ENCODE assay signal across 17 cellular contexts in the genomic region with DNA sequence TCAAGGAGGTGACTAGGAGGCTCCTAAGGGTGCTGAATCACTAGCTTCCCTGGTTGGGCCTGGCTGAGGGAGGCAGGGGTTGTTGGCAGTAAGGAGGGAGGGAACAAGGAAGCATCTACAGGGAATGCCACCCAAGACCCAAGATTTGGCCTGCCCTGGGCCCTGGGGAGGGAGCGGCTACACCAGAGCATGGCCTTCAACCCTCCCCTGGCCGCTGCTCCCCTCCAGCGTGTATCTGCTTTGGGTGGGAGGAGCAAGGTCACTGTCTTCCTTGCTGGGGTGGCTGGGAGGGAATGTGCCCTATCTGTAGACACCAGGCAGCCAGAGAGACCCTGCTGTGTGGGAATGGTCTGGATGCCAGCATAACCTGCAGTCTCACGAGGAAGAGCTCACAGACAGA. TPM values are rescaled to one million over a fixed set of nuclear protein-coding genes. Genes with fewer than 3 reads are reported as not detected.
DNase-seq lines count a peak whose midpoint lies in the region; ATAC-seq, FAIRE-seq and TF ChIP-seq lines count a peak whose summit lies in the region.
"Had no signal": no experiment of that assay in that cellular context is flagged by ENCODE, and none has a peak within 500 bp of the region (broad histone marks: within the 10 kb centered on the region; RNA-seq: fewer than 3 reads in every experiment).

No MANE protein-coding gene starts in this region.

- H4K91ac ChIP-seq in H1 (replicated peaks; ENCODE audit: insufficient read length, low read length): no peak overlapping the region

- 0 out of 2 replicates have a peak overlapping the region, but pooled peaks have one; percentile 61 for H2BK15ac ChIP-seq in H1 (ENCODE audit: low read length)

- DNase-seq in H1 (ENCODE audit: low read depth in 1 of 2, low spot score in 2 of 2) (no peak), kidney (peak; percentile 43), spleen (peak; percentile 57), esophagus squamous epithelium (lab: John Stamatoyannopoulos, UW) (no peak), DMS53 (lab: John Stamatoyannopoulos, UW) (no peak)
- no peak for DNase-seq in activated naive CD8-positive, alpha-beta T cell treated with anti-CD3 and anti-CD28 coated beads, Interleukin-2, amount 50 U/mL, for 24 hours
- DNase-seq: C1 segment of cervical spinal cord; Calu3; CD4-positive, alpha-beta memory T cell; COR-L47; DND-41; GM23248; H9 had no signal

- H3K23me2 ChIP-seq in H1 (ENCODE audit: low read depth, low read length): peaks cover 7% of the 10 kb centered on the region; the same call in 1 of the 2 replicates

- H3K36me3 ChIP-seq in H1 (ENCODE audit: control insufficient read depth in 2 of 4, insufficient read depth in 4 of 4, low read length in 3 of 4) (no peaks in the 10 kb centered on the region), kidney (ENCODE audit: control insufficient read depth in 1 of 2, insufficient read depth in 2 of 2, low read length in 2 of 2) (no peaks in the 10 kb centered on the region), spleen (no peaks in the 10 kb centered on the region), esophagus squamous epithelium (no peaks in the 10 kb centered on the region)

- TF ChIP-seq RAD21 in H1 (IDR thresholded peaks at IDR 0.05 in 1 of 2, conservative IDR thresholded peaks at IDR 0.05 in 1 of 2; ENCODE audit: low read depth in 2 of 2, low read length in 2 of 2): no peak

- TF ChIP-seq EP300 in H1 (IDR thresholded peaks at IDR 0.05; ENCODE audit: borderline replicate concordance in 1 of 2, low read depth in 2 of 2, low read length in 2 of 2): no peak

- H3K4me3 ChIP-seq in H1 (ENCODE audit: extremely low read depth in 1 of 4, insufficient read depth in 2 of 4, low read depth in 3 of 4, low read length in 4 of 4): no peak overlapping the region
- H3K4me3 ChIP-seq in kidney (ENCODE audit: low read length in 2 of 2): no peak overlapping the region
- H3K4me3 ChIP-seq in spleen: no peak overlapping the region
- no peak overlapping the region for H3K4me3 ChIP-seq in esophagus squamous epithelium
- H3K4me3 ChIP-seq: GM23248 had no signal

- no peak overlapping the region for H3K18ac ChIP-seq in H1 (ENCODE audit: extremely low read depth, low read length)

- TF ChIP-seq CTCF in H1 (IDR thresholded peaks at IDR 0.05; ENCODE audit: control extremely low read depth in 1 of 3, insufficient read depth in 1 of 3, low read depth in 1 of 3, low read length in 3 of 3) (no peak), kidney (IDR thresholded peaks at IDR 0.05; ENCODE audit: borderline replicate concordance, extremely low read depth, insufficient read depth) (no peak), spleen (IDR thresholded peaks at IDR 0.05 in 8 of 11, conservative IDR thresholded peaks at IDR 0.05 in 3 of 11) (no peak), esophagus squamous epithelium (IDR thresholded peaks at IDR 0.05) (no peak)

- peaks cover 2% of the 10 kb centered on the region for H3K27me3 Mint-ChIP-seq in activated naive CD8-positive, alpha-beta T cell treated with anti-CD3 and anti-CD28 coated beads, Interleukin-2, amount 50 U/mL, for 24 hours

- H3K4me1 Mint-ChIP-seq in activated naive CD8-positive, alpha-beta T cell treated with anti-CD3 and anti-CD28 coated beads, Interleukin-2, amount 50 U/mL, for 24 hours: no peaks in the 10 kb centered on the region
- H3K4me1 Mint-ChIP-seq: CD4-positive, alpha-beta memory T cell had no signal

- H2AK5ac ChIP-seq in H1 (ENCODE audit: low read depth, low read length): 0 out of 2 replicates have a peak overlapping the region, but pooled peaks have one; percentile 53

- no peak overlapping the region for H3K4me3 Mint-ChIP-seq in activated naive CD8-positive, alpha-beta T cell treated with anti-CD3 and anti-CD28 coated beads, Interleukin-2, amount 50 U/mL, for 24 hours
- H3K4me3 Mint-ChIP-seq: CD4-positive, alpha-beta memory T cell; H9 had no signal

- H3K4ac ChIP-seq in H1 (replicated peaks; ENCODE audit: insufficient read length, low read depth, low read length): no peak overlapping the region

- FAIRE-seq in H1 (lab: Jason Lieb, UNC) (no peak), kidney (lab: Jason Lieb, UNC) (no peak)
- FAIRE-seq: G401.6, GM12892, GM19239 had no signal

- CTCF ChIA-PET in H1 (lab: Charles Lee; ENCODE audit: partially characterized antibody): interaction anchor here (1.0 to 1.7 kb wide), 2 partner anchors 24 to 28 kb away, joined by 3 to 4 read pairs; no protein-coding TSS in a partner anchor

- H3K14ac ChIP-seq in H1 (ENCODE audit: insufficient read length): no peak overlapping the region

- H4K5ac ChIP-seq in H1 (ENCODE audit: insufficient read length, low read depth, low read length): no peak overlapping the region

- H3K27me3 ChIP-seq in H1 (replicated peaks in 1 of 4; ENCODE audit: control insufficient read depth in 3 of 4, extremely low read depth in 1 of 4, insufficient read depth in 3 of 4, low read length in 3 of 4): no peaks in the 10 kb centered on the region
- H3K27me3 ChIP-seq in spleen (replicated peaks in 1 of 7): no peaks in the 10 kb centered on the region
- H3K27me3 ChIP-seq in esophagus squamous epithelium: no peaks in the 10 kb centered on the region

- no peak overlapping the region for H2BK20ac ChIP-seq in H1 (ENCODE audit: low read length)

- no peak overlapping the region for H2AFZ ChIP-seq in H1 (ENCODE audit: low read length)
- H2AFZ ChIP-seq: GM23248 had no signal

- no peak overlapping the region for H2BK5ac ChIP-seq in H1 (ENCODE audit: low read depth, low read length)

- POLR2A ChIA-PET in H1 (lab: Charles Lee; ENCODE audit: partially characterized antibody): no interaction called here

- no peaks in the 10 kb centered on the region for H3K4me1 ChIP-seq in H1 (replicated peaks in 1 of 4; ENCODE audit: control insufficient read depth in 3 of 4, insufficient read depth in 4 of 4, low read length in 3 of 4)
- H3K4me1 ChIP-seq in kidney (ENCODE audit: control insufficient read depth in 1 of 2, insufficient read depth in 1 of 2, low read depth in 1 of 2, low read length in 2 of 2): no peaks in the 10 kb centered on the region
- H3K4me1 ChIP-seq in spleen: peaks cover 0 to 20% (median 4%) of the 10 kb centered on the region in 6 donors
- peaks cover 0 to 18% (median 0%) of the 10 kb centered on the region in 3 donors for H3K4me1 ChIP-seq in esophagus squamous epithelium

- WGBS in H1 (ENCODE audit: extremely low coverage in 1 of 2, insufficient coverage in 1 of 2, insufficient read length in 1 of 2, insufficient replicate concordance in 2 of 2, low coverage in 1 of 2, low lambda C conversion rate in 2 of 2, missing lambda C conversion rate in 1 of 2), 2 experiments: 96% methylated on average over 4 of the region's 4 CpGs; no CpG with 5 or more reads in 1 of the 2 experiments
- WGBS in spleen, 5 donors: 64 to 81% (median 75%) methylated on average over 3 to 4 of the region's 4 CpGs
- 89% methylated on average over 4 of the region's 4 CpGs; no CpG with 5 or more reads in 1 of the 2 donors for WGBS in esophagus squamous epithelium, 2 donors

- H3K36me3 Mint-ChIP-seq in activated naive CD8-positive, alpha-beta T cell treated with anti-CD3 and anti-CD28 coated beads, Interleukin-2, amount 50 U/mL, for 24 hours (ENCODE audit: low read depth): no peaks in the 10 kb centered on the region
- H3K36me3 Mint-ChIP-seq: CD4-positive, alpha-beta memory T cell had no signal

- no peak for TF ChIP-seq POLR2A in H1 (IDR thresholded peaks at IDR 0.05; ENCODE audit: control extremely low read depth in 1 of 2, low read depth in 2 of 2, low read length in 2 of 2)
- TF ChIP-seq POLR2A in spleen (IDR thresholded peaks at IDR 0.05): no peak
- TF ChIP-seq POLR2A in esophagus squamous epithelium (IDR thresholded peaks at IDR 0.05): no peak

- H3K79me1 ChIP-seq in H1 (ENCODE audit: low read depth, low read length): no peaks in the 10 kb centered on the region

- H3K9ac ChIP-seq in H1 (replicated peaks in 1 of 4; ENCODE audit: extremely low read depth in 1 of 4, low read depth in 3 of 4, low read length in 3 of 4): no peak overlapping the region
- H3K9ac ChIP-seq in kidney (ENCODE audit: low read length in 2 of 2): no peak overlapping the region
- H3K9ac ChIP-seq: GM23248 had no signal

- H3K27ac ChIP-seq in H1 (ENCODE audit: low read depth, low read length): no peak overlapping the region
- H3K27ac ChIP-seq in kidney (ENCODE audit: low read depth in 2 of 2, low read length in 2 of 2): no peak overlapping the region
- H3K27ac ChIP-seq in spleen: no peak overlapping the region
- no peak overlapping the region for H3K27ac ChIP-seq in esophagus squamous epithelium
- H3K27ac ChIP-seq: GM23248 had no signal

- no peak overlapping the region for H3K4me2 ChIP-seq in H1 (ENCODE audit: insufficient read depth in 1 of 2, low read depth in 2 of 2, low read length in 2 of 2)

- H4K8ac ChIP-seq in H1 (ENCODE audit: extremely low read depth, insufficient read depth, low read length): peak overlapping the region; percentile 18; the same call in 1 of the 2 replicates

- H2BK120ac ChIP-seq in H1 (replicated peaks; ENCODE audit: low read depth, low read length): no peak overlapping the region

- ATAC-seq in activated naive CD8-positive, alpha-beta T cell treated with anti-CD3 and anti-CD28 coated beads, Interleukin-2, amount 50 U/mL, for 24 hours: no peak
- ATAC-seq: HCT116 had no signal

- H2BK12ac ChIP-seq in H1 (ENCODE audit: low read depth, low read length): no peak overlapping the region

- H3K9me3 ChIP-seq in H1 (ENCODE audit: insufficient read depth in 2 of 2, low read depth in 1 of 2, low read length in 1 of 2): 0 out of 4 replicates have a peak, but pooled peaks cover 2 to 5% of the 10 kb centered on the region in 2 experiments
- H3K9me3 ChIP-seq in kidney (ENCODE audit: control insufficient read depth in 1 of 2, low read length in 2 of 2): no peaks in the 10 kb centered on the region
- peaks cover 0 to 10% (median 0%) of the 10 kb centered on the region in 8 donors for H3K9me3 ChIP-seq in spleen
- no peaks in the 10 kb centered on the region for H3K9me3 ChIP-seq in esophagus squamous epithelium

- H3K79me2 ChIP-seq in H1 (ENCODE audit: control insufficient read depth in 1 of 2, insufficient read depth in 2 of 2, low read length in 2 of 2): no peaks in the 10 kb centered on the region

- peaks cover 0 to 3% of the 10 kb centered on the region in 2 experiments for H4K20me1 ChIP-seq in H1 (replicated peaks in 1 of 2; ENCODE audit: control insufficient read depth in 1 of 2, insufficient read depth in 2 of 2, low read length in 2 of 2)

- H3K23ac ChIP-seq in H1 (ENCODE audit: insufficient read length): no peak overlapping the region

- no peak overlapping the region for H3K27ac Mint-ChIP-seq in activated naive CD8-positive, alpha-beta T cell treated with anti-CD3 and anti-CD28 coated beads, Interleukin-2, amount 50 U/mL, for 24 hours

- H3K56ac ChIP-seq in H1 (replicated peaks; ENCODE audit: insufficient read length, low read depth, low read length): no peak overlapping the region

- intact Hi-C loops in kidney (cut with DNase I) (no loop called here), spleen (cut with DNase I; ENCODE audit: low total_unique reads) (no loop called here), esophagus squamous epithelium (cut with DNase I) (no loop called here)

- no peaks in the 10 kb centered on the region for H3K9me3 Mint-ChIP-seq in activated naive CD8-positive, alpha-beta T cell treated with anti-CD3 and anti-CD28 coated beads, Interleukin-2, amount 50 U/mL, for 24 hours

RNA-seq across cellular contexts. Expression of a gene that starts 29.5 kb away (rescaled TPM):
- total RNA-seq in H1 (2021; fragmentation: NEBNext Ultra II Directional; extraction: Animal tissue kit (Norgen Biotek cat#: 25700)): 0.67 and 0.86 TPM in 2 replicates
- 0.44 and 1.0 TPM in 2 replicates for polyA plus RNA-seq in H1 (2011; rRNA removed)
- 0.50 TPM for polyA plus RNA-seq in H1 (2011; cell fraction: cytosol; rRNA removed)
- polyA plus RNA-seq in H1 (2011; cell fraction: nucleus; rRNA removed): 2.3 TPM
- polyA plus RNA-seq in H1 (2012, experiment 1 of 2): 0.47 to 1.2 TPM (median 0.68 TPM) in 3 of 4 replicates, not detected in the other
- polyA plus RNA-seq in H1 (2012, experiment 2 of 2): 0.20 TPM
- 0.36 TPM for polyA plus RNA-seq in H1 (2013, experiment 1 of 2)
- 0.35 TPM for polyA plus RNA-seq in H1 (2013, experiment 2 of 2)
- 0.16 and 0.24 TPM in 2 replicates for polyA minus RNA-seq in H1 (2011; rRNA and poly(A)+ RNA removed)
- 0.44 TPM for polyA minus RNA-seq in H1 (2011; cell fraction: cytosol; rRNA and poly(A)+ RNA removed)
- polyA minus RNA-seq in H1 (2011; cell fraction: nucleus; rRNA and poly(A)+ RNA removed): 2.0 TPM
- total RNA-seq in kidney: 2.6 TPM
- polyA plus RNA-seq in kidney (ENCODE audit: insufficient read depth, low read depth, low replicate concordance): not detected
- total RNA-seq in spleen: 1 to 10 TPM in 2 of 7 donors, under 1 TPM in 3, not detected in 2; 0.36 to 1.4 (median 0.52) TPM
- under 1 TPM; 0.06 to 0.43 (median 0.12) TPM for polyA plus RNA-seq in spleen
- 10 to 100 TPM in 3 of 4 donors, 1 to 10 TPM in 1; 5.7 to 24.6 (median 20.2) TPM for total RNA-seq in esophagus squamous epithelium
- total RNA-seq: CD4-positive, alpha-beta memory T cell had no signal
- polyA plus RNA-seq: CD4-positive, alpha-beta memory T cell had no signal

Comparison
In these comparisons a context has a peak if more than half of its experiments do, and no peak if none do; other contexts are left out.
1. DNase-seq: peak in kidney (single experiment) and spleen (single experiment); none in H1 (0 of 2), esophagus squamous epithelium (single experiment), DMS53 (single experiment) and activated naive CD8-positive, alpha-beta T cell treated with anti-CD3 and anti-CD28 coated beads, Interleukin-2, amount 50 U/mL, for 24 hours (single experiment).